In the genomic region with DNA sequence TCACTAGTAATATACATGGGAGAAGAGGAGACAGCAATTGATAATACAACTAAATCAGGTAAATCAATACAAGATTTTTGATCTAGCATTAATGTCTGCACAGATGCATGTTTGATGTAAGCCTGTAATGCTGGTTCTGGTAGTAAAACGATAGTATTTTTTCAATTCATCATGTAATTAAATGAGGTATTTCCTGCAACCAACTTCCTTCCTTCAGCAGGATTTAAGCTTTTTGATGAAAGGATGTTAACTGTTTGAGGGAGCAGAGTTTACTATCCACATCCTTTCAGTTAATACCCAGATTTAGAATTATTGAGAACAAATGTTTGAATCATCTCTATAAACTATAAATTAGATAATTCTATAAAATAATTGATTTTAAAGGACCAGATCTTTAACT, we compare ENCODE assay signal across 20 cellular contexts.
"Had no signal": no experiment of that assay in that cellular context is flagged by ENCODE, and none has a peak within 500 bp of the region (broad histone marks: within the 10 kb centered on the region; RNA-seq: fewer than 3 reads in every experiment).

No MANE protein-coding gene starts in this region.

- H3K4me3 ChIP-seq: coronary artery, gastrocnemius medialis, heart left ventricle, prostate gland, right atrium auricular region, tibial artery had no signal

- H3K27ac ChIP-seq: brain microvascular endothelial cell, coronary artery, gastrocnemius medialis, heart left ventricle, prostate gland, right atrium auricular region, tibial artery, VCaP had no signal

- H3K4me1 ChIP-seq: gastrocnemius medialis, heart left ventricle, prostate gland, right atrium auricular region, tibial artery had no signal

- H3K36me3 ChIP-seq: brain microvascular endothelial cell, gastrocnemius medialis, heart left ventricle, prostate gland, right atrium auricular region, tibial artery had no signal

- H3K4me3 Mint-ChIP-seq: activated T-helper 1 cell treated with anti-CD3 and anti-CD28 coated beads, Interleukin-12 subunit alpha, Interleukin-12 subunit beta, Interleukin-2, Interleukin-4 antibody, amounts not matched to agents 30 ng/mL and 10 ng/mL and 1 ng/mL, durations not matched to agents 14 hours and 24 hours and 36 hours; neural crest cell had no signal

- H3K27ac Mint-ChIP-seq: activated T-helper 1 cell treated with anti-CD3 and anti-CD28 coated beads, Interleukin-12 subunit alpha, Interleukin-12 subunit beta, Interleukin-2, Interleukin-4 antibody, amounts not matched to agents 30 ng/mL and 10 ng/mL and 1 ng/mL, durations not matched to agents 14 hours and 24 hours and 36 hours had no signal

- H3K9me3 Mint-ChIP-seq: activated T-helper 1 cell treated with anti-CD3 and anti-CD28 coated beads, Interleukin-12 subunit alpha, Interleukin-12 subunit beta, Interleukin-2, Interleukin-4 antibody, amounts not matched to agents 30 ng/mL and 10 ng/mL and 1 ng/mL, durations not matched to agents 14 hours and 24 hours and 36 hours; neural crest cell had no signal

- H3K9me3 ChIP-seq: gastrocnemius medialis, prostate gland had no signal

- H3K27me3 ChIP-seq: brain microvascular endothelial cell, gastrocnemius medialis, right atrium auricular region, tibial artery had no signal

- H3K4me1 Mint-ChIP-seq: neural crest cell had no signal

- ATAC-seq: esophagus mucosa, gastrocnemius medialis, heart left ventricle, left lobe of liver had no signal

- DNase-seq: activated CD4-positive, alpha-beta T cell treated with anti-CD3 and anti-CD28 coated beads, Interleukin-2, amount 50 U/mL, for 1 hour; activated CD4-positive, CD25-positive, alpha-beta regulatory T cell treated with anti-CD3 and anti-CD28 coated beads, Interleukin-2, amount 50 U/mL, for 72 hours; activated gamma-delta T cell treated with Interleukin-2 at 50 U/mL for 16 hours; aorta; brain microvascular endothelial cell; gastrocnemius medialis; heart left ventricle; kidney; stimulated activated CD4-positive, alpha-beta T cell treated with anti-CD3 and anti-CD28 coated beads, Interleukin-12 subunit alpha, Interleukin-12 subunit beta, amount 100 ng/mL, for 4 hours; stimulated activated CD4-positive, alpha-beta T cell treated with anti-CD3 and anti-CD28 coated beads, Interleukin-1b, Interleukin-23, amount 100 ng/mL, for 48 hours; stimulated activated naive CD4-positive, alpha-beta T cell treated with Interleukin-2 at 50 U/mL for 16 hours; tibial artery had no signal
